Comparison of ENCODE assay signal across 8 cellular contexts in genomic region chr2:191566347-191566746, GRCh38.
DNase-seq lines count a peak whose midpoint lies in the region; ATAC-seq lines count a peak whose summit lies in the region.

No MANE protein-coding gene starts in this region.

- ATAC-seq in HG02571 (IDR thresholded peaks at IDR 0.05; ENCODE audit: unreplicated experiment), result peak; percentile 64

- DNase-seq in DMS 273 (lab: John Stamatoyannopoulos, UW; ENCODE audit: unreplicated experiment) (peak; percentile 84), DMS 273 treated with DMSO at 0.1 percent for 48 hours (lab: John Stamatoyannopoulos, UW) (no peak), NCI-H1105 treated with DMSO at 0.1 percent for 48 hours (lab: John Stamatoyannopoulos, UW) (peak; percentile 54), T-helper 9 cell (peak; percentile 66), astrocyte of the hippocampus (ENCODE audit: low read depth, low spot score) (peak; percentile 83), immature natural killer cell (peak; percentile 44 to 56 (median 54))
- DNase-seq in stimulated activated CD4-positive, alpha-beta T cell treated with anti-CD3 and anti-CD28 coated beads, Interleukin-2, amount 100 ng/mL, for 48 hours, result peak; percentile 67 to 68

- no peaks in the 10 kb centered on the region for H3K36me3 Mint-ChIP-seq in immature natural killer cell

- no peak overlapping the region for H3K4me3 Mint-ChIP-seq in immature natural killer cell

- peaks cover 19 to 54% (median 21%) of the 10 kb centered on the region in 3 donors for H3K27me3 Mint-ChIP-seq in immature natural killer cell (ENCODE audit: low read depth in 3 of 3)

- H3K9me3 Mint-ChIP-seq in immature natural killer cell, result no peaks in the 10 kb centered on the region

- peaks cover 15 to 57% of the 10 kb centered on the region in 2 donors for H3K4me1 Mint-ChIP-seq in immature natural killer cell

- H3K27ac Mint-ChIP-seq in immature natural killer cell, result no peak overlapping the region
